In the genomic region with DNA sequence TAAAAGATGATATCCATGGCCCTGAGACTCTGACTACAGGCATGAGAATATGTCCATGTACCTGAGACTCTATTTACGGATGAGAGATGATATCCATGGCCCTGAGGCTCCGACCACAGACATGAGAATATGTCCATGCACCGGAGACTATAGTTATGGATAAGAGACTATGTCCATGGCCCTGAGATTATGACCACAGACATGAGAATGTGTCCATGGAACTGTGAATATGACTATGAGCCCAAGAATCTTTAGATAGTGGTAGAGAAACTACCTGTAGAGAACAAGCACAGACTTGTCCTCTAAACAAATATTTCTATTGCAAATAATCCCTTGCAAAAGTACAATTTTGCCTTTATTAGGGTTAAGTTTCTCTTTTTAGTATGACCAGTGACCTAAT, we compare ENCODE assay signal across 26 cellular contexts.
"Had no signal": no experiment of that assay in that cellular context is flagged by ENCODE, and none has a peak within 500 bp of the region (broad histone marks: within the 10 kb centered on the region; RNA-seq: fewer than 3 reads in every experiment).

No MANE protein-coding gene starts in this region.

- H3K27me3 Mint-ChIP-seq: natural killer cell treated with Interleukin-12 subunit alpha and Interleukin-12 subunit beta and Interleukin-15 and Interleukin-18, amount 100 ng/mL, for 72 hours had no signal

- DNase-seq: hippocampal formation; immature natural killer cell; left ventricle myocardium inferior; midbrain; mucosa of descending colon; naive thymus-derived CD4-positive, alpha-beta T cell; ovary; retina; right cardiac atrium; stimulated activated CD4-positive, alpha-beta T cell treated with anti-CD3 and anti-CD28 coated beads, Interleukin-12 subunit alpha, Interleukin-12 subunit beta, amount 100 ng/mL, for 4 hours; stimulated activated CD4-positive, alpha-beta T cell treated with anti-CD3 and anti-CD28 coated beads, Interleukin-15, amount 100 ng/mL, for 24 hours; stimulated activated CD4-positive, alpha-beta T cell treated with anti-CD3 and anti-CD28 coated beads, Interleukin-2, amount 100 ng/mL, for 24 hours; stimulated activated CD4-positive, alpha-beta T cell treated with anti-CD3 and anti-CD28 coated beads, Interleukin-4, amount 100 ng/mL, for 1 hour; stimulated activated naive B cell treated with anti-CD40 and anti-IgM and Interleukin-4, amounts not matched to agents 10 μg/mL and 1 μg/mL and 100 μg/mL, for 72 hours; stimulated activated naive CD8-positive, alpha-beta T cell treated with anti-CD3 and anti-CD28 coated beads, Interleukin-15, Interleukin-2, amounts not matched to agents 100 U/mL and 50 U/mL, for 24 hours; stomach; testis; thyroid gland; transverse colon; upper lobe of right lung had no signal

- H3K9me3 ChIP-seq: mucosa of descending colon, ovary, prostate gland, testis, thyroid gland, transverse colon, upper lobe of right lung had no signal

- H3K4me3 ChIP-seq: left ventricle myocardium inferior, lung, mucosa of descending colon, ovary, prostate gland, skin epidermis, stomach, testis, thyroid gland, transverse colon, upper lobe of right lung had no signal

- H3K4me1 ChIP-seq: prostate gland, stomach, testis, thyroid gland, transverse colon, upper lobe of right lung had no signal

- H3K4me1 Mint-ChIP-seq: immature natural killer cell; memory B cell; naive thymus-derived CD4-positive, alpha-beta T cell; stimulated activated naive B cell treated with anti-CD40 and anti-IgM and Interleukin-4, amounts not matched to agents 10 μg/mL and 1 μg/mL and 100 μg/mL, for 72 hours had no signal

- H3K4me3 Mint-ChIP-seq: immature natural killer cell; memory B cell; naive thymus-derived CD4-positive, alpha-beta T cell; natural killer cell treated with Interleukin-12 subunit alpha and Interleukin-12 subunit beta and Interleukin-15 and Interleukin-18, amount 100 ng/mL, for 72 hours; stimulated activated naive B cell treated with anti-CD40 and anti-IgM and Interleukin-4, amounts not matched to agents 10 μg/mL and 1 μg/mL and 100 μg/mL, for 72 hours had no signal

- ATAC-seq: mucosa of descending colon; naive thymus-derived CD4-positive, alpha-beta T cell; natural killer cell treated with Interleukin-12 subunit alpha and Interleukin-12 subunit beta and Interleukin-15 and Interleukin-18, amount 100 ng/mL, for 72 hours; right cardiac atrium; sciatic nerve; stimulated activated naive B cell treated with anti-CD40 and anti-IgM and Interleukin-4, amounts not matched to agents 10 μg/mL and 1 μg/mL and 100 μg/mL, for 72 hours; stimulated activated naive CD8-positive, alpha-beta T cell treated with anti-CD3 and anti-CD28 coated beads, Interleukin-15, Interleukin-2, amounts not matched to agents 100 U/mL and 50 U/mL, for 24 hours; upper lobe of right lung had no signal

- H3K36me3 Mint-ChIP-seq: immature natural killer cell; memory B cell; naive thymus-derived CD4-positive, alpha-beta T cell; natural killer cell treated with Interleukin-12 subunit alpha and Interleukin-12 subunit beta and Interleukin-15 and Interleukin-18, amount 100 ng/mL, for 72 hours; stimulated activated naive B cell treated with anti-CD40 and anti-IgM and Interleukin-4, amounts not matched to agents 10 μg/mL and 1 μg/mL and 100 μg/mL, for 72 hours had no signal

- H3K36me3 ChIP-seq: left ventricle myocardium inferior, ovary, prostate gland, stomach, thyroid gland, transverse colon, upper lobe of right lung had no signal

- H3K27ac ChIP-seq: left ventricle myocardium inferior, ovary, prostate gland, skin epidermis, stomach, testis, thyroid gland, transverse colon, upper lobe of right lung had no signal

- H3K27me3 ChIP-seq: ovary, testis, thyroid gland, transverse colon, upper lobe of right lung had no signal

- H3K27ac Mint-ChIP-seq: immature natural killer cell; memory B cell; naive thymus-derived CD4-positive, alpha-beta T cell; natural killer cell treated with Interleukin-12 subunit alpha and Interleukin-12 subunit beta and Interleukin-15 and Interleukin-18, amount 100 ng/mL, for 72 hours; stimulated activated naive B cell treated with anti-CD40 and anti-IgM and Interleukin-4, amounts not matched to agents 10 μg/mL and 1 μg/mL and 100 μg/mL, for 72 hours had no signal
